ENCODE assay signal across 1 cellular context in the genomic region with DNA sequence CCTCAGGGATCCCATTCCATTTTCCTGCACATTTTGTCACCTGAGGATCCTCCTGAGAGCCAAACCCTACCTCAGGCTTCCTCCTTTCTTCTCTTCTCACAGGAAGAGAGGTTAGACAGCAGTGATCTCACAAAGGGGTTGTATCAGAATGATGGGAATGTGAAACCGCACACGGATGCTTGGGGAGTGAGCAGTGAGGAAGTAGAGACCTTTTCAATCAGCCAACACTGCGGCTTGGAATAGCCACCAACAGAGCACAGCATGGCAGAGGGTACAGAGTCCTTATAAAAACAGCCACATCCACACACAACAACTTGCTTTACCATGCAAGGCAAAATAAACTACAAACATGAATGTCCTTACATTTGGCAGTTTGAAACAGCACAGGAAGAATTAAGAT.
TF ChIP-seq lines count a peak whose summit lies in the region.

No MANE protein-coding gene starts in this region.

TF ChIP-seq in K562, 482 proteins besides CTCF, POLR2A, EP300 and RAD21:
- 0 out of 2 replicates have a peak, but pooled peaks have one; percentile 8 for TF ChIP-seq SPI1 (IDR thresholded peaks at IDR 0.05; ENCODE audit: borderline replicate concordance, low read depth, low read length)
- TF ChIP-seq ZC3H4 (CRISPR knock-in tag; IDR thresholded peaks at IDR 0.05; ENCODE audit: borderline replicate concordance), result no peak
